Comparison of ENCODE assay signal across 16 cellular contexts in the genomic region with DNA sequence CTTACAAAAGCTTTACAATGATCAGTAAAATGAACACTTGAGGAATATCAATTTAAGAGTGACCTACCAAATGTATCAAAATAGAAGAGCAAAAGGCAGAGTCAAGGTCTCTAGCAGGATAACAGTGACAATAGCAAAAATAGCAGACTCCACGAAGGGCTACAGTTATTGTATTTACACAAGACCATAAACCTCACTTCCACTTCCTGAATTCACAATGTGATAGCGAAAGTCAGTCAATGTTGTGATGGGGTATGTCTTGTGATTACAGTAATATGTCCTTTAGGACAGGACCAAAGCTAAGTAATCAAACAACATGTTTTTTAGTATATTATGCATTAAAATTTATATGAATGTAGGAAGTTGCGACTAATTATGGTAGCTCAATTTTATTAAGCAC.
DNase-seq lines count a peak whose midpoint lies in the region; ATAC-seq, FAIRE-seq and TF ChIP-seq lines count a peak whose summit lies in the region.
"Had no signal": no experiment of that assay in that cellular context is flagged by ENCODE, and none has a peak within 500 bp of the region (broad histone marks: within the 10 kb centered on the region; RNA-seq: fewer than 3 reads in every experiment).

No MANE protein-coding gene starts in this region.

- H3K4me2 ChIP-seq in Loucy (ENCODE audit: low read depth, low read length, poor library complexity, severe bottlenecking), result no peak overlapping the region

- DNase-seq in GM12892 (ENCODE audit: insufficient read length), result no peak
- no peak for DNase-seq in KG1 (lab: John Stamatoyannopoulos, UW)
- no peak for DNase-seq in activated CD4-positive, alpha-beta T cell treated with anti-CD3 and anti-CD28 coated beads, Interleukin-2, amount 10 ng/mL, durations not matched to agents 7 days and 5 days
- DNase-seq in HUDEP-2 (lab: John Stamatoyannopoulos, UW; ENCODE audit: unreplicated experiment in 76 of 76), result no peak
- DNase-seq in CD8-positive, alpha-beta T cell, result no peak
- DNase-seq: activated T-cell treated with anti-CD3 and anti-CD28 coated beads for 4 hours; body of pancreas; EL; hippocampal formation; mesenchymal stem cell; NCI-H2029 treated with DMSO at 0.1 percent for 48 hours; stimulated activated CD4-positive, alpha-beta T cell treated with anti-CD3 and anti-CD28 coated beads, Interleukin-2, amount 100 ng/mL, for 24 hours; stimulated activated naive CD8-positive, alpha-beta T cell treated with anti-CD3 and anti-CD28 coated beads, Interleukin-15, amount 100 ng/mL, for 72 hours had no signal

- H3K9me2 ChIP-seq in Loucy (replicated peaks; ENCODE audit: low read depth, low read length), result no peaks in the 10 kb centered on the region

- no peaks in the 10 kb centered on the region for H3K36me3 ChIP-seq in Loucy (ENCODE audit: insufficient read depth, low read length)
- H3K36me3 ChIP-seq in CD8-positive, alpha-beta T cell (ENCODE audit: insufficient read depth, low read length), result no peaks in the 10 kb centered on the region

- H4K20me1 ChIP-seq in Loucy (ENCODE audit: insufficient read depth, low read length, poor library complexity, severe bottlenecking), result no peaks in the 10 kb centered on the region

- no peaks in the 10 kb centered on the region for H3K27me3 ChIP-seq in Loucy (ENCODE audit: insufficient read depth, low read length, poor library complexity, severe bottlenecking)
- no peaks in the 10 kb centered on the region for H3K27me3 ChIP-seq in CD8-positive, alpha-beta T cell (ENCODE audit: insufficient read depth, low read length)
- H3K27me3 ChIP-seq: body of pancreas had no signal

- peak; percentile 71 for FAIRE-seq in GM12892 (lab: Jason Lieb, UNC)

- H3K9me3 ChIP-seq in Loucy (ENCODE audit: insufficient read depth, low read depth, low read length), result no peaks in the 10 kb centered on the region
- no peaks in the 10 kb centered on the region for H3K9me3 ChIP-seq in CD8-positive, alpha-beta T cell (ENCODE audit: low read length)
- H3K9me3 ChIP-seq: body of pancreas had no signal

- no peaks in the 10 kb centered on the region for H3K4me1 ChIP-seq in Loucy (ENCODE audit: insufficient read depth, low read length, poor library complexity, severe bottlenecking)
- H3K4me1 ChIP-seq in CD8-positive, alpha-beta T cell (ENCODE audit: insufficient read depth, low read length), result no peaks in the 10 kb centered on the region
- H3K4me1 ChIP-seq: body of pancreas had no signal

- no peak for TF ChIP-seq CTCF in Loucy (conservative IDR thresholded peaks at IDR 0.05; ENCODE audit: low read length)
- no peak for TF ChIP-seq CTCF in CD8-positive, alpha-beta T cell (IDR thresholded peaks at IDR 0.05)

- no peaks in the 10 kb centered on the region for H3K79me2 ChIP-seq in Loucy (ENCODE audit: insufficient read depth, low read length)

- TF ChIP-seq POLR2A in GM12892 (IDR thresholded peaks at IDR 0.05; ENCODE audit: low read depth, low read length), result no peak

- intact Hi-C loops in CD8-positive, alpha-beta T cell (cut with DNase I, micrococcal nuclease), result no loop called here

- CTCF ChIA-PET in activated CD4-positive, alpha-beta T cell treated with anti-CD3 and anti-CD28 coated beads, Interleukin-2, amount 10 ng/mL, durations not matched to agents 7 days and 5 days (lab: Charles Lee), result no interaction called here
- CTCF ChIA-PET in CD8-positive, alpha-beta T cell (lab: Charles Lee), result no interaction called here

- H3K4me3 Mint-ChIP-seq in activated CD4-positive, alpha-beta T cell treated with anti-CD3 and anti-CD28 coated beads, Interleukin-2, amount 10 ng/mL, durations not matched to agents 7 days and 5 days, result no peak overlapping the region
- H3K4me3 Mint-ChIP-seq in CD8-positive, alpha-beta T cell, result no peak overlapping the region
- H3K4me3 Mint-ChIP-seq: stimulated activated naive CD8-positive, alpha-beta T cell treated with anti-CD3 and anti-CD28 coated beads, Interleukin-15, amount 100 ng/mL, for 72 hours had no signal

- H3K9ac ChIP-seq in Loucy (ENCODE audit: low read depth, low read length, poor library complexity, severe bottlenecking), result no peak overlapping the region

- H3K4me1 Mint-ChIP-seq in activated CD4-positive, alpha-beta T cell treated with anti-CD3 and anti-CD28 coated beads, Interleukin-2, amount 10 ng/mL, durations not matched to agents 7 days and 5 days, result no peaks in the 10 kb centered on the region
- H3K4me1 Mint-ChIP-seq in CD8-positive, alpha-beta T cell (ENCODE audit: low read depth), result no peaks in the 10 kb centered on the region
- H3K4me1 Mint-ChIP-seq: stimulated activated naive CD8-positive, alpha-beta T cell treated with anti-CD3 and anti-CD28 coated beads, Interleukin-15, amount 100 ng/mL, for 72 hours had no signal

- peak overlapping the region; percentile 6; the same call in 1 of the 2 replicates for H2AFZ ChIP-seq in Loucy (ENCODE audit: low read length)

- no peaks in the 10 kb centered on the region for H3K36me3 Mint-ChIP-seq in activated CD4-positive, alpha-beta T cell treated with anti-CD3 and anti-CD28 coated beads, Interleukin-2, amount 10 ng/mL, durations not matched to agents 7 days and 5 days (ENCODE audit: low read depth)
- H3K36me3 Mint-ChIP-seq in CD8-positive, alpha-beta T cell, result no peaks in the 10 kb centered on the region

- H3K4me3 ChIP-seq in Loucy (ENCODE audit: low read length, poor library complexity, severe bottlenecking), result peak overlapping the region; percentile 4
- no peak overlapping the region for H3K4me3 ChIP-seq in CD8-positive, alpha-beta T cell (ENCODE audit: low read depth, low read length)
- H3K4me3 ChIP-seq: body of pancreas had no signal

- POLR2A ChIA-PET in activated CD4-positive, alpha-beta T cell treated with anti-CD3 and anti-CD28 coated beads, Interleukin-2, amount 10 ng/mL, durations not matched to agents 7 days and 5 days (lab: Charles Lee), result no interaction called here
- POLR2A ChIA-PET in CD8-positive, alpha-beta T cell (lab: Charles Lee), result no interaction called here

- H3K27ac ChIP-seq in CD8-positive, alpha-beta T cell (ENCODE audit: low read depth, low read length), result no peak overlapping the region
- H3K27ac ChIP-seq: body of pancreas had no signal

- ATAC-seq in GM19467 (IDR thresholded peaks at IDR 0.05; ENCODE audit: unreplicated experiment) (peak; percentile 77), HG02885 (IDR thresholded peaks at IDR 0.05; ENCODE audit: poor library complexity, unreplicated experiment) (peak; percentile 92)
- ATAC-seq in CD8-positive, alpha-beta T cell, result no peak
- ATAC-seq: body of pancreas; stimulated activated naive CD8-positive, alpha-beta T cell treated with anti-CD3 and anti-CD28 coated beads, Interleukin-15, amount 100 ng/mL, for 72 hours had no signal

- H3K9me3 Mint-ChIP-seq in activated CD4-positive, alpha-beta T cell treated with anti-CD3 and anti-CD28 coated beads, Interleukin-2, amount 10 ng/mL, durations not matched to agents 7 days and 5 days, result peaks cover 8% of the 10 kb centered on the region
- peaks cover 24% of the 10 kb centered on the region for H3K9me3 Mint-ChIP-seq in CD8-positive, alpha-beta T cell

- no peak overlapping the region for H3K27ac Mint-ChIP-seq in activated CD4-positive, alpha-beta T cell treated with anti-CD3 and anti-CD28 coated beads, Interleukin-2, amount 10 ng/mL, durations not matched to agents 7 days and 5 days
- H3K27ac Mint-ChIP-seq in CD8-positive, alpha-beta T cell, result no peak overlapping the region
- H3K27ac Mint-ChIP-seq: stimulated activated naive CD8-positive, alpha-beta T cell treated with anti-CD3 and anti-CD28 coated beads, Interleukin-15, amount 100 ng/mL, for 72 hours had no signal

- no peaks in the 10 kb centered on the region for H3F3A ChIP-seq in Loucy (ENCODE audit: low read depth)

- H3K27me3 Mint-ChIP-seq in activated CD4-positive, alpha-beta T cell treated with anti-CD3 and anti-CD28 coated beads, Interleukin-2, amount 10 ng/mL, durations not matched to agents 7 days and 5 days, result no peaks in the 10 kb centered on the region
- no peaks in the 10 kb centered on the region for H3K27me3 Mint-ChIP-seq in CD8-positive, alpha-beta T cell (ENCODE audit: low read depth)
- H3K27me3 Mint-ChIP-seq: stimulated activated naive CD8-positive, alpha-beta T cell treated with anti-CD3 and anti-CD28 coated beads, Interleukin-15, amount 100 ng/mL, for 72 hours had no signal
